ENCODE assay signal across 25 cellular contexts in genomic region chr21:37032293-37032692, GRCh38. TPM values are rescaled to one million over a fixed set of nuclear protein-coding genes. Genes with fewer than 3 reads are reported as not detected.
"Had no signal": no experiment of that assay in that cellular context is flagged by ENCODE, and none has a peak within 500 bp of the region (broad histone marks: within the 10 kb centered on the region; RNA-seq: fewer than 3 reads in every experiment).

No MANE protein-coding gene starts in this region.

- H3K4me1 Mint-ChIP-seq: activated CD4-positive, alpha-beta T cell treated with anti-CD3 and anti-CD28 coated beads, Interleukin-2, amount 10 ng/mL, durations not matched to agents 7 days and 5 days had no signal

- H3K36me3 Mint-ChIP-seq: activated CD4-positive, alpha-beta memory T cell treated with anti-CD3 and anti-CD28 coated beads for 36 hours; activated naive CD4-positive, alpha-beta T cell treated with anti-CD3 and anti-CD28 coated beads, Interleukin-2, amount 50 U/mL, for 72 hours; WTC11 had no signal

- H3K27me3 ChIP-seq: colonic mucosa, MG63 had no signal

- H3K9me3 Mint-ChIP-seq: activated CD4-positive, alpha-beta memory T cell treated with anti-CD3 and anti-CD28 coated beads for 36 hours; activated CD4-positive, alpha-beta T cell treated with anti-CD3 and anti-CD28 coated beads, Interleukin-2, amount 10 ng/mL, durations not matched to agents 7 days and 5 days; activated naive CD4-positive, alpha-beta T cell treated with anti-CD3 and anti-CD28 coated beads, Interleukin-2, amount 50 U/mL, for 72 hours; activated naive CD8-positive, alpha-beta T cell treated with anti-CD3 and anti-CD28 coated beads, Interleukin-2, amount 50 U/mL, for 24 hours; activated T-cell treated with anti-CD3 and anti-CD28 coated beads, Interleukin-2, amount 50 U/mL, for 4 hours; T-helper 1 cell treated with Interleukin-12 subunit alpha and Interleukin-12 subunit beta and Interleukin-4 antibody, amounts not matched to agents 30 μg/mL and 1 μg/mL, for 36 hours; WTC11 had no signal

- DNase-seq: activated CD4-positive, alpha-beta memory T cell treated with anti-CD3 and anti-CD28 coated beads for 36 hours; activated CD4-positive, alpha-beta T cell treated with anti-CD3 and anti-CD28 coated beads, Interleukin-2, amount 10 ng/mL, durations not matched to agents 7 days and 5 days; activated CD8-positive, alpha-beta memory T cell treated with anti-CD3 and anti-CD28 coated beads for 24 hours; activated effector memory CD4-positive, alpha-beta T cell treated with anti-CD3 and anti-CD28 coated beads, Interleukin-2, amount 50 U/mL, for 16 hours; activated naive CD4-positive, alpha-beta T cell treated with Interleukin-2 at 50 U/mL for 16 hours; activated naive CD8-positive, alpha-beta T cell treated with anti-CD3 and anti-CD28 coated beads, Interleukin-2, amount 50 U/mL, for 24 hours; activated T-cell treated with anti-CD3 and anti-CD28 coated beads, Interleukin-2, amount 50 U/mL, for 4 hours; colonic mucosa; NCI-H1092 treated with DMSO at 0.1 percent for 48 hours; NCI-H1417 treated with DMSO at 0.1 percent for 48 hours; NCI-H1694; NCI-H2029; NCI-H2107; NCI-H2171 treated with DMSO at 0.1 percent for 48 hours; NCI-H526; NCI-H774; RPMI8226 had no signal

- H3K4me2 ChIP-seq: KMS-11 had no signal

- H3K9me3 ChIP-seq: colonic mucosa, MG63 had no signal

- H3K4me1 ChIP-seq: colonic mucosa had no signal

- H3K4me3 Mint-ChIP-seq: activated CD4-positive, alpha-beta memory T cell treated with anti-CD3 and anti-CD28 coated beads for 36 hours; activated CD4-positive, alpha-beta T cell treated with anti-CD3 and anti-CD28 coated beads, Interleukin-2, amount 10 ng/mL, durations not matched to agents 7 days and 5 days; activated naive CD8-positive, alpha-beta T cell treated with anti-CD3 and anti-CD28 coated beads, Interleukin-2, amount 50 U/mL, for 24 hours; activated T-cell treated with anti-CD3 and anti-CD28 coated beads, Interleukin-2, amount 50 U/mL, for 4 hours; T-helper 1 cell treated with Interleukin-12 subunit alpha and Interleukin-12 subunit beta and Interleukin-4 antibody, amounts not matched to agents 30 μg/mL and 1 μg/mL, for 36 hours; WTC11 had no signal

- H3K27ac ChIP-seq: colonic mucosa, KMS-11 had no signal

- H3K27ac Mint-ChIP-seq: activated CD4-positive, alpha-beta memory T cell treated with anti-CD3 and anti-CD28 coated beads for 36 hours; activated CD4-positive, alpha-beta T cell treated with anti-CD3 and anti-CD28 coated beads, Interleukin-2, amount 10 ng/mL, durations not matched to agents 7 days and 5 days; activated naive CD4-positive, alpha-beta T cell treated with anti-CD3 and anti-CD28 coated beads, Interleukin-2, amount 50 U/mL, for 72 hours; activated naive CD8-positive, alpha-beta T cell treated with anti-CD3 and anti-CD28 coated beads, Interleukin-2, amount 50 U/mL, for 24 hours; T-helper 1 cell treated with Interleukin-12 subunit alpha and Interleukin-12 subunit beta and Interleukin-4 antibody, amounts not matched to agents 30 μg/mL and 1 μg/mL, for 36 hours; WTC11 had no signal

- H3K36me3 ChIP-seq: colonic mucosa, MG63 had no signal

- H3K27me3 Mint-ChIP-seq: activated CD4-positive, alpha-beta memory T cell treated with anti-CD3 and anti-CD28 coated beads for 36 hours had no signal

- ATAC-seq: activated T-cell treated with anti-CD3 and anti-CD28 coated beads, Interleukin-2, amount 50 U/mL, for 4 hours; Panc1; Right ventricle myocardium inferior; WTC11 had no signal

- H3K4me3 ChIP-seq: colonic mucosa, MG63 had no signal

- H3K9ac ChIP-seq: KMS-11 had no signal

RNA-seq across cellular contexts. Expression of gene RIPPLY3, which starts 25.8 kb away (rescaled TPM):
- total RNA-seq: activated T-cell treated with anti-CD3 and anti-CD28 coated beads, Interleukin-2, amount 50 U/mL, for 4 hours; cardiac septum; Right ventricle myocardium inferior had no signal
